In genomic region chr15:20645956-20646355, GRCh38 we compare ENCODE assay signal across 11 cellular contexts.
DNase-seq lines count a peak whose midpoint lies in the region; ATAC-seq and TF ChIP-seq lines count a peak whose summit lies in the region.
"Had no signal": no experiment of that assay in that cellular context is flagged by ENCODE, and none has a peak within 500 bp of the region (broad histone marks: within the 10 kb centered on the region; RNA-seq: fewer than 3 reads in every experiment).

No MANE protein-coding gene starts in this region.

- no peaks in the 10 kb centered on the region for H3K9me3 Mint-ChIP-seq in MCF 10A (ENCODE audit: unreplicated experiment)

- no peaks in the 10 kb centered on the region for H3K27me3 Mint-ChIP-seq in MCF 10A (ENCODE audit: insufficient read depth, unreplicated experiment)

- no peak overlapping the region for H3K4me3 ChIP-seq in foreskin fibroblast (ENCODE audit: low read depth in 1 of 2, low read length in 2 of 2)

- CTCF ChIA-PET in MCF 10A (lab: Yijun Ruan, JAX), result interaction anchor here (1.0 to 1.7 kb wide), 2 partner anchors 627 to 638 kb away, joined by 3 to 6 read pairs; no protein-coding TSS in a partner anchor

- H3K4me3 Mint-ChIP-seq in MCF 10A (ENCODE audit: unreplicated experiment), result no peak overlapping the region

- peak; percentile 33 to 50 for ATAC-seq in activated CD4-positive, CD25-positive, alpha-beta regulatory T cell treated with anti-CD3 and anti-CD28 coated beads, Interleukin-2, amount 50 U/mL, for 24 hours
- ATAC-seq in HG03103 (IDR thresholded peaks at IDR 0.05; ENCODE audit: low read depth, unreplicated experiment), result peak; percentile 57
- ATAC-seq in GM21381 (IDR thresholded peaks at IDR 0.05; ENCODE audit: unreplicated experiment), result no peak

- no peaks in the 10 kb centered on the region for H3K4me1 Mint-ChIP-seq in MCF 10A (ENCODE audit: insufficient read depth, unreplicated experiment)

- POLR2A ChIA-PET in MCF 10A (lab: Yijun Ruan, JAX), result interaction anchor here (1.1 to 1.2 kb wide), 2 partner anchors 11 to 17 kb away, joined by 3 to 4 read pairs; no protein-coding TSS in a partner anchor

- DNase-seq in activated CD4-positive, CD25-positive, alpha-beta regulatory T cell (lab: John Stamatoyannopoulos, UW), result no peak
- peak; percentile 61 for DNase-seq in MCF 10A (ENCODE audit: unreplicated experiment)
- peak; percentile 22 for DNase-seq in stimulated activated CD4-positive, alpha-beta T cell treated with anti-CD3 and anti-CD28 coated beads, Interleukin-2, amount 100 ng/mL, for 4 hours (ENCODE audit: low read depth)
- DNase-seq in NK-92 treated with Interleukin-12 subunit alpha and Interleukin-12 subunit beta, amount 100 ng/mL, for 24 hours (lab: John Stamatoyannopoulos, UW), result no peak
- no peak for DNase-seq in foreskin fibroblast
- DNase-seq: 8988T; activated CD4-positive, alpha-beta T cell treated with anti-CD3 and anti-CD28 coated beads, Interleukin-2, amount 50 U/mL, for 1 hour; NCI-H1694 had no signal

- TF ChIP-seq CTCF in MCF 10A (IDR thresholded peaks at IDR 0.05; ENCODE audit: unreplicated experiment) (no peak), foreskin fibroblast (IDR thresholded peaks at IDR 0.05; ENCODE audit: low read depth, low read length) (no peak)

- BruUV-seq in MCF 10A (replicated peaks; lab: Mats Ljungman, UMichigan), result no TSS peak

- H3K36me3 Mint-ChIP-seq in MCF 10A (ENCODE audit: insufficient read depth, unreplicated experiment), result no peaks in the 10 kb centered on the region

- intact Hi-C loops in MCF 10A (cut with micrococcal nuclease), result no loop called here

- no peak overlapping the region for H3K27ac Mint-ChIP-seq in MCF 10A (ENCODE audit: low read depth, unreplicated experiment)

Comparison
In these comparisons a context has a peak if more than half of its experiments do, and no peak if none do; other contexts are left out.
1. DNase-seq: peak in MCF 10A (single experiment) and stimulated activated CD4-positive, alpha-beta T cell treated with anti-CD3 and anti-CD28 coated beads, Interleukin-2, amount 100 ng/mL, for 4 hours (single experiment); none in activated CD4-positive, CD25-positive, alpha-beta regulatory T cell (0 of 4), NK-92 treated with Interleukin-12 subunit alpha and Interleukin-12 subunit beta, amount 100 ng/mL, for 24 hours (single experiment) and foreskin fibroblast (0 of 2).